8 cellular contexts compared by ENCODE assay signal in genomic region chr1:155250246-155250632, GRCh38. TPM values are rescaled to one million over a fixed set of nuclear protein-coding genes. Genes with fewer than 3 reads are reported as not detected.
A peak's percentile ranks its signal among the peaks of the same experiment; 100 is the strongest.
DNase-seq lines count a peak whose midpoint lies in the region; ATAC-seq and TF ChIP-seq lines count a peak whose summit lies in the region.

No MANE protein-coding gene starts in this region.

- peaks cover 20% of the 10 kb centered on the region for H3K4me1 Mint-ChIP-seq in activated naive CD8-positive, alpha-beta T cell treated with anti-CD3 and anti-CD28 coated beads for 36 hours

- no peaks in the 10 kb centered on the region for H3K36me3 ChIP-seq in neutrophil

- peak overlapping the region; percentile 33 for H3K27ac ChIP-seq in neutrophil

- peaks cover 9% of the 10 kb centered on the region for H3K36me3 Mint-ChIP-seq in activated naive CD8-positive, alpha-beta T cell treated with anti-CD3 and anti-CD28 coated beads for 36 hours

- H3K4me3 Mint-ChIP-seq in activated naive CD8-positive, alpha-beta T cell treated with anti-CD3 and anti-CD28 coated beads for 36 hours: peak overlapping the region; percentile 53

- H3K27ac Mint-ChIP-seq in activated naive CD8-positive, alpha-beta T cell treated with anti-CD3 and anti-CD28 coated beads for 36 hours: no peak overlapping the region

- ATAC-seq in GM18517 (IDR thresholded peaks at IDR 0.05; ENCODE audit: unreplicated experiment): peak; percentile 30
- ATAC-seq in HG02938 (IDR thresholded peaks at IDR 0.05; ENCODE audit: unreplicated experiment): peak; percentile 13

- peaks cover 6% of the 10 kb centered on the region for H3K27me3 ChIP-seq in neutrophil

- no peaks in the 10 kb centered on the region for H3K27me3 Mint-ChIP-seq in activated naive CD8-positive, alpha-beta T cell treated with anti-CD3 and anti-CD28 coated beads for 36 hours

- peaks cover 21 to 24% of the 10 kb centered on the region in 2 experiments for H3K4me1 ChIP-seq in neutrophil (ENCODE audit: control insufficient read depth in 1 of 2, insufficient read depth in 1 of 2, low read depth in 1 of 2, low read length in 1 of 2)

- no peaks in the 10 kb centered on the region for H3K9me3 Mint-ChIP-seq in activated naive CD8-positive, alpha-beta T cell treated with anti-CD3 and anti-CD28 coated beads for 36 hours

- peak overlapping the region; percentile 64 to 69 for H3K4me3 ChIP-seq in neutrophil (ENCODE audit: low read depth in 1 of 2, low read length in 1 of 2)

- no peak for TF ChIP-seq CTCF in neutrophil (IDR thresholded peaks at IDR 0.05)

- H3K9me3 ChIP-seq in neutrophil: no peaks in the 10 kb centered on the region

- DNase-seq in activated naive CD8-positive, alpha-beta T cell treated with anti-CD3 and anti-CD28 coated beads for 36 hours: no peak
- no peak for DNase-seq in NCI-H774 (lab: John Stamatoyannopoulos, UW)
- DNase-seq in C1 segment of cervical spinal cord (lab: John Stamatoyannopoulos, UW): no peak
- no peak for DNase-seq in UCSD-AML1 (lab: John Stamatoyannopoulos, UW; ENCODE audit: unreplicated experiment)
- DNase-seq in dermis blood vessel endothelial cell: no peak

RNA-seq across cellular contexts. Expression of gene ENTREP3, which starts 5.0 kb away (rescaled TPM):
- 10 to 100 TPM; 46.6 to 49.7 TPM for total RNA-seq in activated naive CD8-positive, alpha-beta T cell treated with anti-CD3 and anti-CD28 coated beads for 36 hours
- 6.5 and 12.3 TPM in 2 replicates for total RNA-seq in dermis blood vessel endothelial cell

RNA-seq across cellular contexts. Expression of gene SCAMP3, which starts 11.9 kb away (rescaled TPM):
- 100 to 1,000 TPM; 108 to 117 TPM for total RNA-seq in activated naive CD8-positive, alpha-beta T cell treated with anti-CD3 and anti-CD28 coated beads for 36 hours
- total RNA-seq in dermis blood vessel endothelial cell: 38.3 and 46.3 TPM in 2 replicates

RNA-seq across cellular contexts. Expression of gene CLK2, which starts 23.1 kb away (rescaled TPM):
- total RNA-seq in activated naive CD8-positive, alpha-beta T cell treated with anti-CD3 and anti-CD28 coated beads for 36 hours: 10 to 100 TPM; 61.4 to 65.9 TPM
- total RNA-seq in dermis blood vessel endothelial cell: 24.5 and 35.9 TPM in 2 replicates

RNA-seq across cellular contexts. Expression of gene HCN3, which starts 27.0 kb away (rescaled TPM):
- 1 to 10 TPM; 1.5 to 1.6 TPM for total RNA-seq in activated naive CD8-positive, alpha-beta T cell treated with anti-CD3 and anti-CD28 coated beads for 36 hours
- 0.84 and 0.85 TPM in 2 replicates for total RNA-seq in dermis blood vessel endothelial cell

RNA-seq across cellular contexts. Expression of gene MTX1, which starts 41.7 kb away (rescaled TPM):
- 10 to 100 TPM; 68.0 to 72.5 TPM for total RNA-seq in activated naive CD8-positive, alpha-beta T cell treated with anti-CD3 and anti-CD28 coated beads for 36 hours
- total RNA-seq in dermis blood vessel endothelial cell: 49.3 and 50.2 TPM in 2 replicates
